21 cellular contexts compared by ENCODE assay signal in the genomic region with DNA sequence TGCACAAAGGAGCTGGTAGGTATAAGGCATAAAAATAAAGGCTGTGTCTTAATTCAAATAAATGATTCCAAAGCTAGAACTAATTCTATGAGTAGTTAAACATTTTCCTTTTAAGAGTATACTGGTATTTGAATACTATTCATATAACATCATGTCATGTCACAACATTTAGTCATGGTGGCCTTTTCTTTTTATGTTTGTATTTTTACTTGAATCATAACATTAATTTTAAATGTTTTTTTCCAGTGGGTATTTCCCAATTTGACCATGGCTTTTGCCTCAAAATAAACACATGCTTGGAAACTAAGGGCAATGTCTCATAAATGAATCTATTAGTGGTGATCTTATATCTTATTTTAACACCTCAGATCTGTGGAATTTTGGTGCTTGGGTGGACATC.
DNase-seq lines count a peak whose midpoint lies in the region; ATAC-seq and TF ChIP-seq lines count a peak whose summit lies in the region.
"Had no signal": no experiment of that assay in that cellular context is flagged by ENCODE, and none has a peak within 500 bp of the region (broad histone marks: within the 10 kb centered on the region; RNA-seq: fewer than 3 reads in every experiment).

No MANE protein-coding gene starts in this region.

- ATAC-seq in HG03565 (IDR thresholded peaks at IDR 0.05; ENCODE audit: unreplicated experiment) (no peak), GM19351 (IDR thresholded peaks at IDR 0.05; ENCODE audit: unreplicated experiment) (no peak)

- H3K9ac ChIP-seq in GM23248: no peak overlapping the region
- H3K9ac ChIP-seq: SK-N-SH had no signal

- in situ Hi-C loops in GM23248 (cut with MboI): no loop called here

- TF ChIP-seq CTCF in foreskin fibroblast (IDR thresholded peaks at IDR 0.05; ENCODE audit: low read depth, low read length) (no peak), BE2C (IDR thresholded peaks at IDR 0.05; ENCODE audit: low read depth, low read length) (no peak)

- H3K79me2 ChIP-seq in GM23248 (ENCODE audit: insufficient read depth): no peaks in the 10 kb centered on the region

- H3K9me2 ChIP-seq in GM23248 (ENCODE audit: insufficient read depth): no peaks in the 10 kb centered on the region; the same call in 1 of the 2 replicates
- H3K9me2 ChIP-seq: SK-N-SH had no signal

- no peak overlapping the region for H3K27ac ChIP-seq in GM23248
- H3K27ac ChIP-seq: HL-60, Peyer's patch had no signal

- 0 out of 2 replicates have a peak, but pooled peaks cover 7% of the 10 kb centered on the region for H3F3A ChIP-seq in GM23248 (ENCODE audit: insufficient read depth)

- H2AFZ ChIP-seq in GM23248: no peak overlapping the region

- H3K27me3 ChIP-seq in GM23248 (replicated peaks; ENCODE audit: insufficient read depth): no peaks in the 10 kb centered on the region
- no peaks in the 10 kb centered on the region for H3K27me3 ChIP-seq in BE2C
- H3K27me3 ChIP-seq: MG63, Peyer's patch had no signal

- no peak overlapping the region for H3K4me2 ChIP-seq in GM23248 (ENCODE audit: unreplicated experiment)
- H3K4me2 ChIP-seq: SK-N-SH had no signal

- H4K20me1 ChIP-seq in GM23248 (ENCODE audit: insufficient read depth): no peaks in the 10 kb centered on the region

- no peaks in the 10 kb centered on the region for H3K36me3 ChIP-seq in GM23248 (ENCODE audit: low read depth)
- no peaks in the 10 kb centered on the region for H3K36me3 ChIP-seq in BE2C
- H3K36me3 ChIP-seq: MG63, Peyer's patch had no signal

- H3K4me1 ChIP-seq in GM23248 (ENCODE audit: insufficient read depth) (peaks cover 11% of the 10 kb centered on the region; the same call in 1 of the 2 replicates), BE2C (no peaks in the 10 kb centered on the region)
- H3K4me1 ChIP-seq: Caco-2, Peyer's patch had no signal

- peak; percentile 65 for DNase-seq in GM23248
- peak; percentile 23 for DNase-seq in amniotic stem cell (lab: John Stamatoyannopoulos, UW)
- DNase-seq in foreskin fibroblast: peak; percentile 31 to 59
- DNase-seq in stromal cell of bone marrow (ENCODE audit: low read depth): peak; percentile 5
- DNase-seq in BE2C: no peak
- DNase-seq in NCI-H524 treated with DMSO at 0.1 percent for 48 hours (lab: John Stamatoyannopoulos, UW): no peak
- DNase-seq: ACHN; Caco-2; CD4-positive, alpha-beta T cell; MG63; NCI-H1092 treated with DMSO at 0.1 percent for 48 hours; NCI-H2081; NCI-H2171 treated with DMSO at 0.1 percent for 48 hours; NCI-H446; NCI-H69; NK-92 treated with Interleukin-12 subunit alpha and Interleukin-12 subunit beta, amount 100 ng/mL, for 24 hours; Peyer's patch; SK-N-SH had no signal

- no peak overlapping the region for H3K4me3 ChIP-seq in GM23248
- no peak overlapping the region for H3K4me3 ChIP-seq in foreskin fibroblast (ENCODE audit: low read depth in 1 of 2, low read length in 2 of 2)
- no peak overlapping the region for H3K4me3 ChIP-seq in BE2C (ENCODE audit: low read depth, low read length)
- H3K4me3 ChIP-seq: MG63, Peyer's patch had no signal

- H3K9me3 ChIP-seq in GM23248 (ENCODE audit: low read depth): no peaks in the 10 kb centered on the region
- no peaks in the 10 kb centered on the region for H3K9me3 ChIP-seq in BE2C
- H3K9me3 ChIP-seq: Caco-2, MG63, Peyer's patch, SK-N-SH had no signal

Comparison
In these comparisons a context has a peak if more than half of its experiments do, and no peak if none do; other contexts are left out.
1. DNase-seq: peak in GM23248 (single experiment), amniotic stem cell (single experiment), foreskin fibroblast (2 of 2) and stromal cell of bone marrow (single experiment); none in BE2C (single experiment) and NCI-H524 treated with DMSO at 0.1 percent for 48 hours (single experiment).